Comparison of ENCODE assay signal across 8 cellular contexts in genomic region chr3:85576091-85576690, GRCh38.
DNase-seq lines count a peak whose midpoint lies in the region; ATAC-seq and TF ChIP-seq lines count a peak whose summit lies in the region.

No MANE protein-coding gene starts in this region.

- DNase-seq in Caki2 (ENCODE audit: low read depth) (peak; percentile 16), GM19238 (ENCODE audit: insufficient read length, low spot score) (peak; percentile 3), NOMO-1 treated with DMSO at 0.1 percent for 48 hours (lab: John Stamatoyannopoulos, UW; ENCODE audit: unreplicated experiment) (peak; percentile 42), glutamatergic neuron (peak; percentile 76), posterior cingulate gyrus (peak in 9 of 10 donors; percentile 49 to 95 (median 81))
- DNase-seq in activated T-helper 2 cell treated with anti-CD3 and anti-CD28 coated beads, Interferon-gamma antibody, Interleukin-2, Interleukin-4, amounts not matched to agents 10 μg/mL and 5 μg/mL and 100 μg/mL, durations not matched to agents 14 hours and 24 hours and 36 hours (ENCODE audit: low spot score) = peak; percentile 12
- DNase-seq in activated CD4-positive, CD25-positive, alpha-beta regulatory T cell (lab: John Stamatoyannopoulos, UW) = no peak

- in situ Hi-C loops in Caki2 (cut with HindIII; ENCODE audit: low pct_unique_long_range_greater_than_20kb, low sequenced_read_pairs) = no loop called here

- H3K9me3 Mint-ChIP-seq in activated T-helper 2 cell treated with anti-CD3 and anti-CD28 coated beads, Interferon-gamma antibody, Interleukin-2, Interleukin-4, amounts not matched to agents 10 μg/mL and 5 μg/mL and 100 μg/mL, durations not matched to agents 14 hours and 24 hours and 36 hours = no peaks in the 10 kb centered on the region
- H3K9me3 Mint-ChIP-seq in glutamatergic neuron (ENCODE audit: unreplicated experiment) = peaks cover 2% of the 10 kb centered on the region

- no peaks in the 10 kb centered on the region for H3K27me3 Mint-ChIP-seq in activated T-helper 2 cell treated with anti-CD3 and anti-CD28 coated beads, Interferon-gamma antibody, Interleukin-2, Interleukin-4, amounts not matched to agents 10 μg/mL and 5 μg/mL and 100 μg/mL, durations not matched to agents 14 hours and 24 hours and 36 hours (ENCODE audit: low read depth)
- H3K27me3 Mint-ChIP-seq in glutamatergic neuron (ENCODE audit: unreplicated experiment) = no peaks in the 10 kb centered on the region

- intact Hi-C loops in activated T-helper 2 cell treated with anti-CD3 and anti-CD28 coated beads, Interferon-gamma antibody, Interleukin-2, Interleukin-4, amounts not matched to agents 10 μg/mL and 5 μg/mL and 100 μg/mL, durations not matched to agents 14 hours and 24 hours and 36 hours (cut with micrococcal nuclease) = loop anchor here (5.0 kb wide), 1 partner anchor 1029 kb away; no protein-coding TSS in a partner anchor
- intact Hi-C loops in posterior cingulate gyrus (cut with DNase I) = loop anchor here (5.0 kb wide), 2 partner anchors 614 to 1029 kb away; no protein-coding TSS in a partner anchor

- H3K4me1 Mint-ChIP-seq in activated T-helper 2 cell treated with anti-CD3 and anti-CD28 coated beads, Interferon-gamma antibody, Interleukin-2, Interleukin-4, amounts not matched to agents 10 μg/mL and 5 μg/mL and 100 μg/mL, durations not matched to agents 14 hours and 24 hours and 36 hours (ENCODE audit: low read depth) = no peaks in the 10 kb centered on the region
- peaks cover 4% of the 10 kb centered on the region for H3K4me1 Mint-ChIP-seq in glutamatergic neuron (ENCODE audit: low read depth, unreplicated experiment)

- TF ChIP-seq CTCF in glutamatergic neuron (IDR thresholded peaks at IDR 0.05; ENCODE audit: partially characterized antibody, unreplicated experiment) = peak; percentile 95

- no peaks in the 10 kb centered on the region for H3K36me3 Mint-ChIP-seq in activated T-helper 2 cell treated with anti-CD3 and anti-CD28 coated beads, Interferon-gamma antibody, Interleukin-2, Interleukin-4, amounts not matched to agents 10 μg/mL and 5 μg/mL and 100 μg/mL, durations not matched to agents 14 hours and 24 hours and 36 hours (ENCODE audit: low read depth)
- H3K36me3 Mint-ChIP-seq in glutamatergic neuron (ENCODE audit: unreplicated experiment) = no peaks in the 10 kb centered on the region

- no peak overlapping the region for H3K4me3 Mint-ChIP-seq in activated T-helper 2 cell treated with anti-CD3 and anti-CD28 coated beads, Interferon-gamma antibody, Interleukin-2, Interleukin-4, amounts not matched to agents 10 μg/mL and 5 μg/mL and 100 μg/mL, durations not matched to agents 14 hours and 24 hours and 36 hours (ENCODE audit: low read depth)
- no peak overlapping the region for H3K4me3 Mint-ChIP-seq in glutamatergic neuron (ENCODE audit: unreplicated experiment)

- peak; percentile 88 for ATAC-seq in HG03432 (IDR thresholded peaks at IDR 0.05; ENCODE audit: unreplicated experiment)

- H3K27ac Mint-ChIP-seq in activated T-helper 2 cell treated with anti-CD3 and anti-CD28 coated beads, Interferon-gamma antibody, Interleukin-2, Interleukin-4, amounts not matched to agents 10 μg/mL and 5 μg/mL and 100 μg/mL, durations not matched to agents 14 hours and 24 hours and 36 hours = no peak overlapping the region
- peak overlapping the region; percentile 79 for H3K27ac Mint-ChIP-seq in glutamatergic neuron (ENCODE audit: unreplicated experiment)

Comparison
In these comparisons a context has a peak if more than half of its experiments do, and no peak if none do; other contexts are left out.
1. DNase-seq: peak in Caki2 (single experiment), GM19238 (single experiment), NOMO-1 treated with DMSO at 0.1 percent for 48 hours (single experiment), activated T-helper 2 cell treated with anti-CD3 and anti-CD28 coated beads, Interferon-gamma antibody, Interleukin-2, Interleukin-4, amounts not matched to agents 10 μg/mL and 5 μg/mL and 100 μg/mL, durations not matched to agents 14 hours and 24 hours and 36 hours (single experiment), glutamatergic neuron (single experiment) and posterior cingulate gyrus (9 of 10); none in activated CD4-positive, CD25-positive, alpha-beta regulatory T cell (0 of 4).